Comparison of ENCODE assay signal across 8 cellular contexts in genomic region chr18:21110667-21111350, GRCh38. TPM values are rescaled to one million over a fixed set of nuclear protein-coding genes. Genes with fewer than 3 reads are reported as not detected.
DNase-seq lines count a peak whose midpoint lies in the region; ATAC-seq and TF ChIP-seq lines count a peak whose summit lies in the region.

No MANE protein-coding gene starts in this region.

- no peaks in the 10 kb centered on the region for H3K36me3 ChIP-seq in gastrocnemius medialis

- no peaks in the 10 kb centered on the region for H3K27me3 ChIP-seq in gastrocnemius medialis

- H3K27ac ChIP-seq in gastrocnemius medialis: peak overlapping the region; percentile 96 to 100 (median 99)

- DNase-seq in COLO668 (lab: John Stamatoyannopoulos, UW; ENCODE audit: unreplicated experiment) (peak; percentile 64), GM20000 (ENCODE audit: low spot score) (peak; percentile 36), HT-29 (ENCODE audit: low spot score) (peak; percentile 40), T-helper 1 cell (peak; percentile 38 to 76 (median 58)), amygdala (lab: John Stamatoyannopoulos, UW) (peak in 37 of 56 donors; percentile 4 to 71 (median 48)), hippocampal formation (lab: John Stamatoyannopoulos, UW) (peak; percentile 27 to 52), gastrocnemius medialis (peak in 1 of 2 donors; percentile 27), midbrain (lab: John Stamatoyannopoulos, UW) (no peak)

- peak overlapping the region; percentile 81 to 100 (median 98) for H3K4me3 ChIP-seq in gastrocnemius medialis

- TF ChIP-seq CTCF in GM20000 (IDR thresholded peaks at IDR 0.05; ENCODE audit: extremely low read depth, missing control alignments) (no peak), gastrocnemius medialis (IDR thresholded peaks at IDR 0.05 in 4 of 5, conservative IDR thresholded peaks at IDR 0.05 in 1 of 5) (no peak)

- intact Hi-C loops in gastrocnemius medialis (cut with DNase I; ENCODE audit: low total_unique reads): loop anchor here (5.0 to 10.0 kb wide), 3 partner anchors 109 to 724 kb away; partner anchors contain the start of gene ESCO1

- TF ChIP-seq POLR2A in gastrocnemius medialis (IDR thresholded peaks at IDR 0.05): no peak

- no peaks in the 10 kb centered on the region for H3K9me3 ChIP-seq in gastrocnemius medialis

- peak; percentile 9 to 19 for ATAC-seq in gastrocnemius medialis

- peaks cover 42 to 51% of the 10 kb centered on the region in 2 donors for H3K4me1 ChIP-seq in gastrocnemius medialis

- in situ Hi-C loops in gastrocnemius medialis (cut with MboI; ENCODE audit: low sequenced_read_pairs in 4 of 4): loop anchor here in 1 of 4 donors (10.0 kb wide), 1 partner anchor 106 kb away; no protein-coding TSS in a partner anchor

RNA-seq across cellular contexts. Expression of gene ROCK1, which starts 0.8 kb away (rescaled TPM):
- total RNA-seq in HT-29 (2014; rRNA removed; shearing (Covaris generic)): 7.1 and 10.4 TPM in 2 replicates
- 10 to 100 TPM; 11.0 to 15.7 (median 12.7) TPM for total RNA-seq in gastrocnemius medialis
